ENCODE assay signal across 8 cellular contexts in genomic region chr17:36703860-36704266, GRCh38.
DNase-seq lines count a peak whose midpoint lies in the region; ATAC-seq, FAIRE-seq and TF ChIP-seq lines count a peak whose summit lies in the region.

No MANE protein-coding gene starts in this region.

- H3K27ac ChIP-seq in PC-3 (ENCODE audit: low read length), result no peak overlapping the region

- peak; percentile 41 for DNase-seq in GM12891 (ENCODE audit: insufficient read length, low spot score)
- peak; percentile 15 for DNase-seq in PC-3
- DNase-seq in activated naive CD4-positive, alpha-beta T cell treated with anti-CD3 and anti-CD28 coated beads, Interleukin-2, amount 50 U/mL, for 72 hours (ENCODE audit: low spot score in 2 of 2), result peak in 1 of 2 donors; percentile 69
- peak; percentile 97 for DNase-seq in iPS-NIHi11 (ENCODE audit: low spot score)
- peak; percentile 15 for DNase-seq in stimulated activated CD8-positive, alpha-beta memory T cell treated with anti-CD3 and anti-CD28 coated beads, Interleukin-4, amount 100 ng/mL, for 24 hours (ENCODE audit: low read depth)
- no peak for DNase-seq in NCI-H2171 treated with DMSO at 0.1 percent for 48 hours (lab: John Stamatoyannopoulos, UW)
- DNase-seq in epidermal melanocyte (ENCODE audit: insufficient read length, low spot score), result no peak

- FAIRE-seq in GM12891 (lab: Jason Lieb, UNC), result no peak

- no TSS peak for BruUV-seq in PC-3 (replicated peaks; lab: Mats Ljungman, UMichigan)

- H3F3A ChIP-seq in PC-3 (ENCODE audit: low read length, unreplicated experiment), result no peaks in the 10 kb centered on the region

- no peaks in the 10 kb centered on the region for H4K20me1 ChIP-seq in PC-3 (ENCODE audit: low read length)

- no peaks in the 10 kb centered on the region for H3K9me3 Mint-ChIP-seq in activated naive CD4-positive, alpha-beta T cell treated with anti-CD3 and anti-CD28 coated beads, Interleukin-2, amount 50 U/mL, for 72 hours

- intact Hi-C loops in PC-3 (cut with micrococcal nuclease), result no loop called here

- no peak overlapping the region for H3K27ac Mint-ChIP-seq in activated naive CD4-positive, alpha-beta T cell treated with anti-CD3 and anti-CD28 coated beads, Interleukin-2, amount 50 U/mL, for 72 hours

- no peaks in the 10 kb centered on the region for H3K9me3 ChIP-seq in PC-3 (ENCODE audit: low read length)

- ATAC-seq in PC-3 (no peak), GM21423 (IDR thresholded peaks at IDR 0.05; ENCODE audit: unreplicated experiment) (no peak)
- peak; percentile 46 to 71 for ATAC-seq in activated naive CD4-positive, alpha-beta T cell treated with anti-CD3 and anti-CD28 coated beads, Interleukin-2, amount 50 U/mL, for 72 hours

- H2AFZ ChIP-seq in PC-3 (ENCODE audit: low read length), result no peak overlapping the region

- no peak overlapping the region for H3K9ac ChIP-seq in PC-3 (ENCODE audit: low read length)

- no peak overlapping the region for H3K4me2 ChIP-seq in PC-3 (ENCODE audit: low read length)

- no peaks in the 10 kb centered on the region for H3K9me2 ChIP-seq in PC-3 (replicated peaks; ENCODE audit: low read length)

- peaks cover 0 to 5% of the 10 kb centered on the region in 2 donors for H3K36me3 Mint-ChIP-seq in activated naive CD4-positive, alpha-beta T cell treated with anti-CD3 and anti-CD28 coated beads, Interleukin-2, amount 50 U/mL, for 72 hours

- peaks cover 15% of the 10 kb centered on the region; the same call in 1 of the 2 replicates for H3K27me3 ChIP-seq in PC-3 (ENCODE audit: low read length)

- CTCF ChIA-PET in PC-3 (lab: Charles Lee), result no interaction called here

- TF ChIP-seq CTCF in PC-3 (conservative IDR thresholded peaks at IDR 0.05; ENCODE audit: low read depth, low read length), result no peak

- TF ChIP-seq POLR2A in GM12891 (IDR thresholded peaks at IDR 0.05; ENCODE audit: low read depth, low read length), result no peak

- H3K79me2 ChIP-seq in PC-3 (ENCODE audit: low read length), result no peaks in the 10 kb centered on the region

- no peaks in the 10 kb centered on the region for H3K4me1 ChIP-seq in PC-3 (ENCODE audit: insufficient read depth, low read length)

- H3K4me3 ChIP-seq in PC-3 (ENCODE audit: low read length), result no peak overlapping the region

- no peaks in the 10 kb centered on the region for H3K36me3 ChIP-seq in PC-3 (ENCODE audit: low read depth, low read length)

- POLR2A ChIA-PET in PC-3 (lab: Charles Lee; ENCODE audit: unreplicated experiment), result no interaction called here

TF ChIP-seq in GM12891, 5 proteins besides CTCF, POLR2A, EP300 and RAD21:
- TF ChIP-seq SPI1 (IDR thresholded peaks at IDR 0.05; ENCODE audit: low read depth, low read length) (no peak), POLR2AphosphoS5 (IDR thresholded peaks at IDR 0.05; ENCODE audit: low read depth, low read length) (no peak), PAX5 (IDR thresholded peaks at IDR 0.05; ENCODE audit: insufficient read depth, low read length, severe bottlenecking) (no peak), POU2F2 (IDR thresholded peaks at IDR 0.05; ENCODE audit: low read depth, low read length) (no peak), TAF1 (IDR thresholded peaks at IDR 0.05; ENCODE audit: low read depth, low read length) (no peak)

Comparison
In these comparisons a context has a peak if more than half of its experiments do, and no peak if none do; other contexts are left out.
1. DNase-seq: peak in GM12891 (single experiment), PC-3 (single experiment), iPS-NIHi11 (single experiment) and stimulated activated CD8-positive, alpha-beta memory T cell treated with anti-CD3 and anti-CD28 coated beads, Interleukin-4, amount 100 ng/mL, for 24 hours (single experiment); none in NCI-H2171 treated with DMSO at 0.1 percent for 48 hours (single experiment) and epidermal melanocyte (single experiment).
2. ATAC-seq: peak in activated naive CD4-positive, alpha-beta T cell treated with anti-CD3 and anti-CD28 coated beads, Interleukin-2, amount 50 U/mL, for 72 hours (2 of 2); none in PC-3 (single experiment) and GM21423 (single experiment).